In genomic region chrX:153927936-153928760, GRCh38 we compare ENCODE assay signal across 9 cellular contexts. TPM values are rescaled to one million over a fixed set of nuclear protein-coding genes. Genes with fewer than 3 reads are reported as not detected.
A peak's percentile ranks its signal among the peaks of the same experiment; 100 is the strongest.
DNase-seq lines count a peak whose midpoint lies in the region; ATAC-seq and TF ChIP-seq lines count a peak whose summit lies in the region.
"Had no signal": no experiment of that assay in that cellular context is flagged by ENCODE, and none has a peak within 500 bp of the region (broad histone marks: within the 10 kb centered on the region; RNA-seq: fewer than 3 reads in every experiment).

No MANE protein-coding gene starts in this region.

- POLR2A ChIA-PET in activated B cell treated with CpG ODN at 0.5 μM for 24 hours (lab: Charles Lee), result interaction anchor here (0.5 to 10.3 kb wide), 17 partner anchors 15 to 747 kb away, joined by 3 to 305 read pairs (median 6); partner anchors contain the start of genes AVPR2, G6PD, HCFC1 and IDH3G

- peaks cover 46% of the 10 kb centered on the region for H3K4me1 Mint-ChIP-seq in activated B cell treated with CpG ODN at 0.5 μM for 24 hours

- H3K27me3 Mint-ChIP-seq in activated B cell treated with CpG ODN at 0.5 μM for 24 hours, result no peaks in the 10 kb centered on the region

- DNase-seq in AG09319 (ENCODE audit: extremely low read depth, low read depth) (peak; percentile 95), NCI-H226 (peak; percentile 94), activated B cell treated with CpG ODN at 0.5 μM for 24 hours (peak; percentile 83), caudate nucleus (lab: John Stamatoyannopoulos, UW) (peak; percentile 34 to 98 (median 91)), inferior parietal cortex (ENCODE audit: extremely low spot score) (peak; percentile 89), smooth muscle cell of the brain vasculature (ENCODE audit: low read depth, low spot score) (peak; percentile 93)

- peak overlapping the region; percentile 87 for H3K4me3 Mint-ChIP-seq in activated B cell treated with CpG ODN at 0.5 μM for 24 hours

- peak overlapping the region; percentile 94 for H3K27ac ChIP-seq in caudate nucleus (ENCODE audit: low read depth, low read length)

- no peaks in the 10 kb centered on the region for H3K9me3 Mint-ChIP-seq in activated B cell treated with CpG ODN at 0.5 μM for 24 hours

- ATAC-seq in GM19023 (IDR thresholded peaks at IDR 0.05; ENCODE audit: unreplicated experiment) (peak; percentile 81), HG03196 (IDR thresholded peaks at IDR 0.05; ENCODE audit: unreplicated experiment) (peak; percentile 61), activated B cell treated with CpG ODN at 0.5 μM for 24 hours (ENCODE audit: low read depth) (peak; percentile 66)

- peak; percentile 21 for TF ChIP-seq CTCF in AG09319 (IDR thresholded peaks at IDR 0.05; ENCODE audit: low read depth, low read length)
- TF ChIP-seq CTCF in activated B cell treated with CpG ODN at 0.5 μM for 24 hours (IDR thresholded peaks at IDR 0.05), result no peak

- intact Hi-C loops in activated B cell treated with CpG ODN at 0.5 μM for 24 hours (cut with micrococcal nuclease), result loop anchor here (1.0 to 5.0 kb wide), 7 partner anchors 7 to 331 kb away; partner anchors contain the start of genes CCNQ, HCFC1, IDH3G and NAA10

- peak overlapping the region; percentile 96 for H3K27ac Mint-ChIP-seq in activated B cell treated with CpG ODN at 0.5 μM for 24 hours

- peaks cover 22% of the 10 kb centered on the region for H3K36me3 Mint-ChIP-seq in activated B cell treated with CpG ODN at 0.5 μM for 24 hours (ENCODE audit: low read depth)

- CTCF ChIA-PET in activated B cell treated with CpG ODN at 0.5 μM for 24 hours (lab: Charles Lee), result interaction anchor here (1.2 kb wide), 1 partner anchor 19 kb away, joined by 11 read pairs; no protein-coding TSS in a partner anchor

RNA-seq across cellular contexts. Expression of gene ARHGAP4, which starts 2.1 kb away (rescaled TPM):
- 151 and 158 TPM in 2 replicates for total RNA-seq in activated B cell treated with CpG ODN at 0.5 μM for 24 hours

RNA-seq across cellular contexts. Expression of gene NAA10, which starts 6.7 kb away (rescaled TPM):
- 94.8 and 109 TPM in 2 replicates for total RNA-seq in activated B cell treated with CpG ODN at 0.5 μM for 24 hours

RNA-seq across cellular contexts. Expression of gene RENBP, which starts 16.3 kb away (rescaled TPM):
- 14.5 and 20.2 TPM in 2 replicates for total RNA-seq in activated B cell treated with CpG ODN at 0.5 μM for 24 hours

RNA-seq across cellular contexts. Expression of gene AVPR2, which starts 23.7 kb away (rescaled TPM):
- not detected in 2 replicates for total RNA-seq in activated B cell treated with CpG ODN at 0.5 μM for 24 hours
- total RNA-seq: activated CD8-positive, alpha-beta memory T cell treated with anti-CD3 and anti-CD28 coated beads for 36 hours had no signal

RNA-seq across cellular contexts. Expression of gene L1CAM, which starts 42.2 kb away (rescaled TPM):
- 7.3 and 11.0 TPM in 2 replicates for total RNA-seq in activated B cell treated with CpG ODN at 0.5 μM for 24 hours

Comparison
In these comparisons a context has a peak if more than half of its experiments do, and no peak if none do; other contexts are left out.
1. Peak in every context shown above with its lines: DNase-seq, ATAC-seq and H3K27ac ChIP-seq.